In the genomic region with DNA sequence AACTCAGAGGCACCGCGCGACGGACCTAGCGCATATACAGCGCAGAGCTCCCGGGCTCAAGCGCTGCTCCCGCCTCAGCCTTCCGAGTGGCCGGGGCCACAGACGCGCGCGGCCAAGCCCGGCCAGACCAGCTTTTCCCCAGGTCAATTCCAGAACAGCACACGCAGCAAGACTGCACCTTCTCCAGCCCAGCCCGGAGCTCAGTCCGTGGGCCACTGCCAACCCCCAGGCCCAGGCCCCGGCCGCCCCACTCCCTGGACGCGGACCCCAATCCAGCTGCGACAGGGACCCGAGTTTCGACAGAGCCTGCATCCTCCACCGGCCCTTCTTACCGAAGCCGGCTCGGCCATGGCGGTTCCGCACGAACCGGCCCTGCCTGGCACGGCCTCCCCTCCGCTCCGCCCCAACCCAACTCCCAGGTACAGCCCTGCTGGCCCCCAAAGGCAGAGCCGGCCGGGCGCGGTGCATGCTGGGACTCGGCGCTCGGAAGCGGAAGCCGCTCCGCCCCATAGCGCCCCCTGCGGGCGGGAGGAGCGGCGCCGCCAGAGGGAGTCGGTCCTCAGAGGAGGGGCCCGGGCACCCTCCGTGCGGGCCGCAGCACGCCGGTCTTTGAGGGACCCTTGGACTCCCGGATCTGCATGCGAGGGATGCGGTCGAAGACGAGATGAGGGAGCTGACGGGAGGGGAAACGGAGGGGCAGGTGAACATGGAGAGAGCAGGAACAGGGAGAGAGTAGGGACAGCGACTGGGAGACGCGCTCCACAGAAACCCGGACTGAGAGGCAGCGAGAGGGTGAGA, we compare ENCODE assay signal across 1 cellular context.
TF ChIP-seq lines count a peak whose summit lies in the region.

A gene with protein sequence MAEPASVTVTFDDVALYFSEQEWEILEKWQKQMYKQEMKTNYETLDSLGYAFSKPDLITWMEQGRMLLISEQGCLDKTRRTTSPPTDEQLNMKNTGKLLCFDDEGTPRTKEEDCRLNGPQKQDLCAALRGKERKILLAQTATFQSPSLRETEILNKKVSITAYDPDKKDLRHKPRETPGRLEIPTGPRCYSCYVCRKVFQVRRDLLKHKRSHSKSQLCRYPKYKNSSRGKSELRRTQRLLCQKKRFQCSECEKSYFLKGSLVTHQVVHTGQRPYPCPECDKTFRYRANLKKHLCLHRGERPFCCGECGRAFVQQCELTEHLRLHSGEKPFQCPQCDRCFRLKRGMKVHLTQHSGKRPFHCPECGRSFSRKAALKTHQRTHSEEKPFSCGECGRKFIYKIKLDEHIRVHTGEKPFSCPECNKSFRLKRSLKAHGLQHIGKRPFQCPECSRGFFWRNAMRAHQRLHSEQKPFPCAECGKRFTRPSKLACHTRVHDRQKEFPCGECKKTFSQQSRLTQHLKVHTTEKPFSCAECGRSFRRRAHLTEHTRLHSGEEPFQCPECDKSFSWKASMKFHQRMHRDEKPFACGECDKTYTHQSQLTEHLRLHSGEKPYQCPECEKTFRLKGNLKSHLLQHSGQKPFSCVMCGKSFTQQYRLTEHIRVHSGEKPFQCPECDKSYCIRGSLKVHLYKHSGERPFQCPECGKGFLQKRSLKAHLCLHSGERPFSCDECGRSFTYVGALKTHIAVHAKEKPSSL (minus strand): TSS at position 461 of the 798 bp plus-strand sequence. CDS start 111 bp downstream, at position 350.

TF ChIP-seq in SK-N-SH treated with all-trans-retinoic acid at 6 μM for 48 hours, 23 proteins besides CTCF, POLR2A, EP300 and RAD21 (continued from another document):
- peak; percentile 88; the same call in 1 of the 2 replicates for TF ChIP-seq PATZ1 (CRISPR knock-in tag; IDR thresholded peaks at IDR 0.05; ENCODE audit: borderline replicate concordance)
- TF ChIP-seq POU6F1 (CRISPR knock-in tag; IDR thresholded peaks at IDR 0.05; ENCODE audit: borderline replicate concordance, low read depth) = no peak
- TF ChIP-seq RARB (CRISPR knock-in tag; IDR thresholded peaks at IDR 0.05) = no peak
- TF ChIP-seq BACH2 (CRISPR knock-in tag; IDR thresholded peaks at IDR 0.05; ENCODE audit: borderline replicate concordance) = no peak
- TF ChIP-seq, protein P1, sequence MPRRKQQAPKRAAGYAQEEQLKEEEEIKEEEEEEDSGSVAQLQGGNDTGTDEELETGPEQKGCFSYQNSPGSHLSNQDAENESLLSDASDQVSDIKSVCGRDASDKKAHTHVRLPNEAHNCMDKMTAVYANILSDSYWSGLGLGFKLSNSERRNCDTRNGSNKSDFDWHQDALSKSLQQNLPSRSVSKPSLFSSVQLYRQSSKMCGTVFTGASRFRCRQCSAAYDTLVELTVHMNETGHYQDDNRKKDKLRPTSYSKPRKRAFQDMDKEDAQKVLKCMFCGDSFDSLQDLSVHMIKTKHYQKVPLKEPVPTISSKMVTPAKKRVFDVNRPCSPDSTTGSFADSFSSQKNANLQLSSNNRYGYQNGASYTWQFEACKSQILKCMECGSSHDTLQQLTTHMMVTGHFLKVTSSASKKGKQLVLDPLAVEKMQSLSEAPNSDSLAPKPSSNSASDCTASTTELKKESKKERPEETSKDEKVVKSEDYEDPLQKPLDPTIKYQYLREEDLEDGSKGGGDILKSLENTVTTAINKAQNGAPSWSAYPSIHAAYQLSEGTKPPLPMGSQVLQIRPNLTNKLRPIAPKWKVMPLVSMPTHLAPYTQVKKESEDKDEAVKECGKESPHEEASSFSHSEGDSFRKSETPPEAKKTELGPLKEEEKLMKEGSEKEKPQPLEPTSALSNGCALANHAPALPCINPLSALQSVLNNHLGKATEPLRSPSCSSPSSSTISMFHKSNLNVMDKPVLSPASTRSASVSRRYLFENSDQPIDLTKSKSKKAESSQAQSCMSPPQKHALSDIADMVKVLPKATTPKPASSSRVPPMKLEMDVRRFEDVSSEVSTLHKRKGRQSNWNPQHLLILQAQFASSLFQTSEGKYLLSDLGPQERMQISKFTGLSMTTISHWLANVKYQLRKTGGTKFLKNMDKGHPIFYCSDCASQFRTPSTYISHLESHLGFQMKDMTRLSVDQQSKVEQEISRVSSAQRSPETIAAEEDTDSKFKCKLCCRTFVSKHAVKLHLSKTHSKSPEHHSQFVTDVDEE (CRISPR knock-in tag; IDR thresholded peaks at IDR 0.05) = peak; percentile 59; the same call in 1 of the 2 replicates
- TF ChIP-seq ZFP3 (CRISPR knock-in tag; IDR thresholded peaks at IDR 0.05) = peak; percentile 59; the same call in 1 of the 2 replicates
- no peak for TF ChIP-seq ISL1 (CRISPR knock-in tag; IDR thresholded peaks at IDR 0.05)
- no peak for TF ChIP-seq ARNTL (CRISPR knock-in tag; IDR thresholded peaks at IDR 0.05; ENCODE audit: borderline replicate concordance, low read depth)
- TF ChIP-seq ZNF565 (CRISPR knock-in tag; conservative IDR thresholded peaks at IDR 0.05; ENCODE audit: low read depth) = no peak
- no peak for TF ChIP-seq TCF4 (CRISPR knock-in tag; IDR thresholded peaks at IDR 0.05; ENCODE audit: borderline replicate concordance)
- TF ChIP-seq CSRNP3 (CRISPR knock-in tag; IDR thresholded peaks at IDR 0.05) = 0 out of 2 replicates have a peak, but pooled peaks have one; percentile 57
- TF ChIP-seq CSDC2 (CRISPR knock-in tag; IDR thresholded peaks at IDR 0.05) = no peak; the same call in 1 of the 2 replicates
